13 cellular contexts compared by ENCODE assay signal in the genomic region with DNA sequence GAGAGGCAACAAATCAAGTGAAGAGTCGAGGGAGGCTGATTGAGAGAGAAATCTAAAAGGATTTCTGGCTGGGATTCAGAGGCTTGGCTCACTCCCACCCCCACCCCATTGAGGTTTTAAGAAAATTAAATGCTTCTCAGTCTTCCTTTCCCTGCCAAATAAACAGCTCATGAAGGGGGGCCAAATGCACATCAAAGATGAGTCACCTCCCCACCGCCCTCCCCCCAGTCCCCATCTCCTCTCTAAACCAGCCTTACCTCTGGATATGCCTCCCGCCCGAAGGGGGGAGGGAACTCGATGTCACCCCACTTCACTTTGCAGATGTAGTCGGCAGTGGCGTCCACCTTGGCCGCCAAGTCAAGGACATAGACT. TPM values are rescaled to one million over a fixed set of nuclear protein-coding genes. Genes with fewer than 3 reads are reported as not detected.
DNase-seq lines count a peak whose midpoint lies in the region; TF ChIP-seq lines count a peak whose summit lies in the region.
"Had no signal": no experiment of that assay in that cellular context is flagged by ENCODE, and none has a peak within 500 bp of the region (broad histone marks: within the 10 kb centered on the region; RNA-seq: fewer than 3 reads in every experiment).

No MANE protein-coding gene starts in this region.

- H3K4me3 ChIP-seq in AG04450 (ENCODE audit: low read depth, low read length): no peak overlapping the region
- no peak overlapping the region for H3K4me3 ChIP-seq in astrocyte of the cerebellum (ENCODE audit: low read depth, low read length)

- TF ChIP-seq CTCF in AG04450 (IDR thresholded peaks at IDR 0.05; ENCODE audit: low read depth, low read length) (no peak), astrocyte of the cerebellum (IDR thresholded peaks at IDR 0.05; ENCODE audit: low read depth, low read length, missing control alignments) (no peak), nephron (IDR thresholded peaks at IDR 0.05; ENCODE audit: unreplicated experiment in 3 of 3) (no peak)

- CTCF ChIA-PET in AG04450 (lab: Charles Lee): interaction anchor here (0.6 to 1.2 kb wide), 2 partner anchors 24 to 141 kb away, joined by 5 to 8 read pairs; no protein-coding TSS in a partner anchor

- peak overlapping the region; percentile 78 to 93 (median 82) for H3K27ac Mint-ChIP-seq in nephron
- H3K27ac Mint-ChIP-seq: activated CD4-positive, alpha-beta T cell treated with anti-CD3 and anti-CD28 coated beads, Interleukin-2, amount 10 ng/mL, durations not matched to agents 7 days and 5 days; activated naive CD4-positive, alpha-beta T cell treated with anti-CD3 and anti-CD28 coated beads, Interleukin-2, amount 50 U/mL, for 24 hours; CD4-positive, CD25-positive, alpha-beta regulatory T cell had no signal

- peaks cover 62% of the 10 kb centered on the region for H3K36me3 Mint-ChIP-seq in nephron (ENCODE audit: low read depth)

- no peak overlapping the region for H3K4me3 Mint-ChIP-seq in nephron
- H3K4me3 Mint-ChIP-seq: activated CD4-positive, alpha-beta T cell treated with anti-CD3 and anti-CD28 coated beads, Interleukin-2, amount 10 ng/mL, durations not matched to agents 7 days and 5 days; activated naive CD4-positive, alpha-beta T cell treated with anti-CD3 and anti-CD28 coated beads, Interleukin-2, amount 50 U/mL, for 24 hours had no signal

- no peaks in the 10 kb centered on the region for H3K9me3 Mint-ChIP-seq in nephron
- H3K9me3 Mint-ChIP-seq: activated CD4-positive, alpha-beta T cell treated with anti-CD3 and anti-CD28 coated beads, Interleukin-2, amount 10 ng/mL, durations not matched to agents 7 days and 5 days; activated naive CD4-positive, alpha-beta T cell treated with anti-CD3 and anti-CD28 coated beads, Interleukin-2, amount 50 U/mL, for 24 hours; CD4-positive, CD25-positive, alpha-beta regulatory T cell had no signal

- in situ Hi-C loops in astrocyte of the cerebellum (cut with HindIII; ENCODE audit: low sequenced_read_pairs): no loop called here

- no peaks in the 10 kb centered on the region for H3K27me3 ChIP-seq in AG04450 (ENCODE audit: control insufficient read depth, insufficient read depth, low read length)

- H3K27ac ChIP-seq in AG04450 (ENCODE audit: low read depth, low read length): peak overlapping the region; percentile 65

- POLR2A ChIA-PET in AG04450 (lab: Yijun Ruan, JAX): interaction anchor here (0.6 to 2.6 kb wide), 6 partner anchors 10 to 250 kb away, joined by 3 to 18 read pairs (median 5); partner anchors contain the start of genes ACLY and ODAD4

- no peaks in the 10 kb centered on the region for H3K27me3 Mint-ChIP-seq in nephron (ENCODE audit: low read depth)
- H3K27me3 Mint-ChIP-seq: activated CD4-positive, alpha-beta T cell treated with anti-CD3 and anti-CD28 coated beads, Interleukin-2, amount 10 ng/mL, durations not matched to agents 7 days and 5 days; activated naive CD4-positive, alpha-beta T cell treated with anti-CD3 and anti-CD28 coated beads, Interleukin-2, amount 50 U/mL, for 24 hours; CD4-positive, CD25-positive, alpha-beta regulatory T cell had no signal

- peaks cover 17% of the 10 kb centered on the region for H3K4me1 Mint-ChIP-seq in nephron
- H3K4me1 Mint-ChIP-seq: activated CD4-positive, alpha-beta T cell treated with anti-CD3 and anti-CD28 coated beads, Interleukin-2, amount 10 ng/mL, durations not matched to agents 7 days and 5 days; activated naive CD4-positive, alpha-beta T cell treated with anti-CD3 and anti-CD28 coated beads, Interleukin-2, amount 50 U/mL, for 24 hours had no signal

- H3K9me3 ChIP-seq in AG04450 (ENCODE audit: control insufficient read depth, insufficient read depth, low read length): no peaks in the 10 kb centered on the region

- DNase-seq in AG04450 (ENCODE audit: low read depth, low spot score) (no peak), HK-2 (ENCODE audit: unreplicated experiment) (peak; percentile 51), astrocyte of the cerebellum (ENCODE audit: low read depth) (peak; percentile 84), T-helper 9 cell (no peak), NCI-H524 (lab: John Stamatoyannopoulos, UW) (no peak), CD1c-positive myeloid dendritic cell (ENCODE audit: extremely low spot score) (no peak)
- DNase-seq in stimulated activated CD4-positive, alpha-beta T cell treated with anti-CD3 and anti-CD28 coated beads, Interleukin-12 subunit alpha, Interleukin-12 subunit beta, amount 100 ng/mL, for 4 hours: no peak
- DNase-seq: activated CD4-positive, alpha-beta T cell treated with anti-CD3 and anti-CD28 coated beads, Interleukin-2, amount 10 ng/mL, durations not matched to agents 7 days and 5 days; CD4-positive, CD25-positive, alpha-beta regulatory T cell; islet precursor cell; NCI-H2171 had no signal

RNA-seq across cellular contexts. Expression of gene ACLY, which starts 11.6 kb away (rescaled TPM):
- 161 and 163 TPM in 2 replicates for polyA plus RNA-seq in AG04450 (2011; rRNA removed)
- polyA minus RNA-seq in AG04450 (2011; rRNA and poly(A)+ RNA removed): 273 and 347 TPM in 2 replicates

RNA-seq across cellular contexts. Expression of gene ODAD4, which starts 23.2 kb away (rescaled TPM):
- 0.47 and 0.56 TPM in 2 replicates for polyA plus RNA-seq in AG04450 (2011; rRNA removed)
- polyA minus RNA-seq in AG04450 (2011; rRNA and poly(A)+ RNA removed): 0.74 and 2.0 TPM in 2 replicates

RNA-seq across cellular contexts. Expression of gene KLHL11, which starts 41.9 kb away (rescaled TPM):
- polyA plus RNA-seq in AG04450 (2011; rRNA removed): 7.6 and 9.3 TPM in 2 replicates
- 28.0 and 39.1 TPM in 2 replicates for polyA minus RNA-seq in AG04450 (2011; rRNA and poly(A)+ RNA removed)

RNA-seq across cellular contexts. Expression of gene CNP, which starts 59.4 kb away (rescaled TPM):
- 53.0 and 85.7 TPM in 2 replicates for polyA plus RNA-seq in AG04450 (2011; rRNA removed)
- 126 and 219 TPM in 2 replicates for polyA minus RNA-seq in AG04450 (2011; rRNA and poly(A)+ RNA removed)

Comparison
In these comparisons a context has a peak if more than half of its experiments do, and no peak if none do; other contexts are left out.
1. DNase-seq: peak in HK-2 (single experiment) and astrocyte of the cerebellum (single experiment); none in AG04450 (single experiment), T-helper 9 cell (single experiment), NCI-H524 (0 of 2), stimulated activated CD4-positive, alpha-beta T cell treated with anti-CD3 and anti-CD28 coated beads, Interleukin-12 subunit alpha, Interleukin-12 subunit beta, amount 100 ng/mL, for 4 hours (single experiment) and CD1c-positive myeloid dendritic cell (single experiment).